ENCODE assay signal across 9 cellular contexts in the genomic region with DNA sequence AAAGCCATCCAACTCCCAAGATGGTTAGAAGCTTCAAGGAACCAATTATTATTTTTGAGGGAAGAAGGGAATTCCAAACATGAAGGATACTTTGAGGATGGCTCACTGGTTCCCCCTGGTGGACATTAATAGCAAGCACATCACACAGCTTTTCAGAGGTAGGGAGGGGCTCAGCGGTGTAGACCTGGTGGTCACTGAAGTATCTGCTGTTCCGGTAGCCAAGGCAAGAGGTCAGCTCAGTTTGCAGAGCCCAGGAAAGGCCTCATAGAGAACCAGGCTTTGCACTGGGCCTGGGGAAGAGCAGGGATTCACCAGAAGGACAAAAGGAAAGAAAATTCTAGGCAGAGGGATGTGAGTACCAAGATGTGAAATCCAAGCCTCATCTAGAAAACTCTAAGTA.
DNase-seq lines count a peak whose midpoint lies in the region; ATAC-seq and TF ChIP-seq lines count a peak whose summit lies in the region.
"Had no signal": no experiment of that assay in that cellular context is flagged by ENCODE, and none has a peak within 500 bp of the region (broad histone marks: within the 10 kb centered on the region; RNA-seq: fewer than 3 reads in every experiment).

No MANE protein-coding gene starts in this region.

- no peak for TF ChIP-seq POLR2A in upper lobe of left lung (IDR thresholded peaks at IDR 0.05)

- no peaks in the 10 kb centered on the region for H3K79me2 ChIP-seq in DOHH2 (ENCODE audit: control insufficient read depth, low read length)

- H3K27ac ChIP-seq in 22Rv1 = no peak overlapping the region
- H3K27ac ChIP-seq in DOHH2 (ENCODE audit: low read depth, low read length) = no peak overlapping the region
- H3K27ac ChIP-seq in upper lobe of left lung = no peak overlapping the region

- CTCF ChIA-PET in activated CD8-positive, alpha-beta T cell treated with anti-CD3 and anti-CD28 coated beads, Interleukin-2, amount 10 ng/mL, durations not matched to agents 7 days and 5 days (lab: Charles Lee) = interaction anchor here (0.6 to 2.5 kb wide), 14 partner anchors 9 to 614 kb away, joined by 3 to 27 read pairs (median 4); no protein-coding TSS in a partner anchor

- no peaks in the 10 kb centered on the region for H3K9me2 ChIP-seq in DOHH2 (replicated peaks; ENCODE audit: control insufficient read depth, low read length)

- peaks cover 5% of the 10 kb centered on the region for H3K27me3 Mint-ChIP-seq in activated CD8-positive, alpha-beta T cell treated with anti-CD3 and anti-CD28 coated beads, Interleukin-2, amount 10 ng/mL, durations not matched to agents 7 days and 5 days (ENCODE audit: low read depth)

- H3K4me2 ChIP-seq in DOHH2 (ENCODE audit: low read length) = no peak overlapping the region

- H3F3A ChIP-seq in DOHH2 (ENCODE audit: control insufficient read depth, insufficient read depth) = no peaks in the 10 kb centered on the region

- H3K4me3 Mint-ChIP-seq in activated CD8-positive, alpha-beta T cell treated with anti-CD3 and anti-CD28 coated beads, Interleukin-2, amount 10 ng/mL, durations not matched to agents 7 days and 5 days = no peak overlapping the region
- H3K4me3 Mint-ChIP-seq: stimulated activated naive CD8-positive, alpha-beta T cell treated with anti-CD3 and anti-CD28 coated beads, Interleukin-15, Interleukin-2, amounts not matched to agents 100 ng/mL and 50 ng/mL, for 24 hours had no signal

- no peaks in the 10 kb centered on the region for H3K36me3 Mint-ChIP-seq in activated CD8-positive, alpha-beta T cell treated with anti-CD3 and anti-CD28 coated beads, Interleukin-2, amount 10 ng/mL, durations not matched to agents 7 days and 5 days (ENCODE audit: low read depth)

- no peak for ATAC-seq in activated CD8-positive, alpha-beta T cell treated with anti-CD3 and anti-CD28 coated beads, Interleukin-2, amount 10 ng/mL, durations not matched to agents 7 days and 5 days
- peak; percentile 30 to 67 for ATAC-seq in upper lobe of left lung (ENCODE audit: low FRiP score in 2 of 2)
- ATAC-seq in HG03139 (IDR thresholded peaks at IDR 0.05; ENCODE audit: unreplicated experiment) = no peak
- ATAC-seq in HG02571 (IDR thresholded peaks at IDR 0.05; ENCODE audit: unreplicated experiment) = no peak

- TF ChIP-seq CTCF in 22Rv1 (IDR thresholded peaks at IDR 0.05) = peak; percentile 97
- TF ChIP-seq CTCF in DOHH2 (IDR thresholded peaks at IDR 0.05; ENCODE audit: low read depth, low read length, poor library complexity, severe bottlenecking) = peak; percentile 86
- peak; percentile 33 to 81 (median 66) for TF ChIP-seq CTCF in upper lobe of left lung (IDR thresholded peaks at IDR 0.05)

- POLR2A ChIA-PET in activated CD8-positive, alpha-beta T cell treated with anti-CD3 and anti-CD28 coated beads, Interleukin-2, amount 10 ng/mL, durations not matched to agents 7 days and 5 days (lab: Charles Lee) = no interaction called here

- no peaks in the 10 kb centered on the region for H3K9me3 Mint-ChIP-seq in activated CD8-positive, alpha-beta T cell treated with anti-CD3 and anti-CD28 coated beads, Interleukin-2, amount 10 ng/mL, durations not matched to agents 7 days and 5 days (ENCODE audit: insufficient read depth)

- no peaks in the 10 kb centered on the region for H4K20me1 ChIP-seq in DOHH2 (ENCODE audit: control insufficient read depth, insufficient read depth, low read depth, low read length)

- H3K27me3 ChIP-seq in DOHH2 (ENCODE audit: control insufficient read depth, low read length) (no peaks in the 10 kb centered on the region), MG63 (peaks cover 2% of the 10 kb centered on the region; the same call in 1 of the 2 replicates), upper lobe of left lung (no peaks in the 10 kb centered on the region)

- peak; percentile 17 for DNase-seq in MG63
- peak; percentile 25 for DNase-seq in activated CD8-positive, alpha-beta T cell treated with anti-CD3 and anti-CD28 coated beads, Interleukin-2, amount 10 ng/mL, durations not matched to agents 7 days and 5 days
- peak; percentile 34 for DNase-seq in iris pigment epithelial cell (ENCODE audit: low read depth)
- no peak for DNase-seq in upper lobe of left lung

- no peaks in the 10 kb centered on the region for H3K4me1 Mint-ChIP-seq in activated CD8-positive, alpha-beta T cell treated with anti-CD3 and anti-CD28 coated beads, Interleukin-2, amount 10 ng/mL, durations not matched to agents 7 days and 5 days (ENCODE audit: low read depth)

- no peaks in the 10 kb centered on the region for H3K36me3 ChIP-seq in DOHH2 (ENCODE audit: control insufficient read depth, low read length)
- H3K36me3 ChIP-seq in MG63 = no peaks in the 10 kb centered on the region
- H3K36me3 ChIP-seq in upper lobe of left lung = no peaks in the 10 kb centered on the region

- no peak for TF ChIP-seq EP300 in upper lobe of left lung (IDR thresholded peaks at IDR 0.05)

- H3K27ac Mint-ChIP-seq in activated CD8-positive, alpha-beta T cell treated with anti-CD3 and anti-CD28 coated beads, Interleukin-2, amount 10 ng/mL, durations not matched to agents 7 days and 5 days = no peak overlapping the region
- H3K27ac Mint-ChIP-seq: stimulated activated naive CD8-positive, alpha-beta T cell treated with anti-CD3 and anti-CD28 coated beads, Interleukin-15, Interleukin-2, amounts not matched to agents 100 ng/mL and 50 ng/mL, for 24 hours had no signal

- no peaks in the 10 kb centered on the region for H3K9me3 ChIP-seq in DOHH2 (ENCODE audit: control insufficient read depth, insufficient read depth, low read length)
- no peaks in the 10 kb centered on the region for H3K9me3 ChIP-seq in MG63
- no peaks in the 10 kb centered on the region for H3K9me3 ChIP-seq in upper lobe of left lung

- no peak overlapping the region for H3K4me3 ChIP-seq in DOHH2 (ENCODE audit: low read length)
- H3K4me3 ChIP-seq in MG63 = no peak overlapping the region
- H3K4me3 ChIP-seq in upper lobe of left lung = no peak overlapping the region

- no peaks in the 10 kb centered on the region for H3K4me1 ChIP-seq in DOHH2 (ENCODE audit: control insufficient read depth, low read length)
- H3K4me1 ChIP-seq in upper lobe of left lung = no peaks in the 10 kb centered on the region

- WGBS in upper lobe of left lung, 2 donors = 4 to 10% methylated on average over 2 of the region's 2 CpGs

Comparison
In these comparisons a context has a peak if more than half of its experiments do, and no peak if none do; other contexts are left out.
1. DNase-seq: peak in MG63 (single experiment), activated CD8-positive, alpha-beta T cell treated with anti-CD3 and anti-CD28 coated beads, Interleukin-2, amount 10 ng/mL, durations not matched to agents 7 days and 5 days (single experiment) and iris pigment epithelial cell (single experiment); none in upper lobe of left lung (0 of 2).
2. ATAC-seq: peak in upper lobe of left lung (2 of 2); none in activated CD8-positive, alpha-beta T cell treated with anti-CD3 and anti-CD28 coated beads, Interleukin-2, amount 10 ng/mL, durations not matched to agents 7 days and 5 days (single experiment), HG03139 (single experiment) and HG02571 (single experiment).
3. Peak in every context shown above with its lines, with median percentiles within 50 percentile points of each other: CTCF ChIP-seq.